In the genomic region with DNA sequence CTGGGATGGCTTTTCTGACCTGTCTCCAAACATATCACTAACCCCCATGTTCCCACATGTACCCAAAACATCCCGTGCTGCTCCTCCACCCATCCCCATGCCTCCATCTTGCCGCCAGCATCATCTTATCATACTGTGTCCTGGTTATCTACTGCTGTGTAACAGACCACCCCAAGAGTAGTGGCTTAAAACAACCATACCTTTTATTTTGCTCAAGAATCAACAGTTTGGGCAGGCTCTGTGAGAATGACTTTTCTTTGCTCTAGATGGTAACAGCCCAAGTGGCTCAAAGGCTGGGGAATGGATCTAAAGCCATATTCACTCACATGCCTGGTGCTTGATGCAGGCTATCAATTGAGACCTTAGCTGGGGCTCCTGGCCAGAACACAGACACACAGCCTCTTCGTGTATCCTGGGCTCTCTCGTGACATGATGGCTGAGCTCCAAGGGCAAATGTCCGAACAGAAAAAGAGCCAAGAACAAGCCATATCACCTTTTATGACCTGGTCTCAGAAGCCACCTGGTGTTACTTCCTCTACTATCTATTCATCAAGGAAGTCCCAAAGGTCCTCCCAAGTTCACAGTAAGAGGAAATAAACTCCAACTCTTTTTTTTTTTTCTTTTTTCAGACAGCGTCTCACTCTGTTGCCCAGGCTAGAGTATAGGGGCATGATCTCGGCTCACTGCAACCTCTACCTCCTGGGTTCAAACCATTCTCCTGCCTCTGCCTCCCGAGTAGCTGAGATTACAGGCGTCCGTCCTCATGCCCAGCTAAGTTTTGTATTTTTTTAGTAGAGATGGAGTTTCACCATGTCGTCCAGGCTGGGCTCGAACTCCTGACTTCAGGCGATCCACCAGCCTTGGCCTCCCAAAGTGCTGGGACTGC, we compare ENCODE assay signal across 24 cellular contexts.
DNase-seq lines count a peak whose midpoint lies in the region; ATAC-seq and TF ChIP-seq lines count a peak whose summit lies in the region.
"Had no signal": no experiment of that assay in that cellular context is flagged by ENCODE, and none has a peak within 500 bp of the region (broad histone marks: within the 10 kb centered on the region; RNA-seq: fewer than 3 reads in every experiment).

No MANE protein-coding gene starts in this region.

- H2AFZ ChIP-seq in OCI-LY7 (ENCODE audit: low read length): no peak overlapping the region
- no peak overlapping the region for H2AFZ ChIP-seq in GM23338

- in situ Hi-C loops in GM13977 (cut with MboI; ENCODE audit: low pct_unique_long_range_greater_than_20kb, low sequenced_read_pairs, unreplicated experiment): no loop called here

- no peak overlapping the region for H3K4me3 Mint-ChIP-seq in GM23338

- TF ChIP-seq CTCF in HL-60 (IDR thresholded peaks at IDR 0.05; ENCODE audit: insufficient read depth, low read length) (no peak), OCI-LY7 (conservative IDR thresholded peaks at IDR 0.05; ENCODE audit: low read length) (no peak), GM13977 (IDR thresholded peaks at IDR 0.05; ENCODE audit: extremely low read depth, insufficient read depth, missing control alignments) (no peak), GM23338 (conservative IDR thresholded peaks at IDR 0.05; ENCODE audit: low read depth in 2 of 2) (no peak)

- H3K4me1 ChIP-seq in BLaER1: peaks cover 12% of the 10 kb centered on the region
- no peaks in the 10 kb centered on the region for H3K4me1 ChIP-seq in OCI-LY7 (ENCODE audit: insufficient read depth, low read length, poor library complexity, severe bottlenecking)
- H3K4me1 ChIP-seq in GM23338 (ENCODE audit: insufficient read depth): 0 out of 2 replicates have a peak, but pooled peaks cover 6% of the 10 kb centered on the region

- H3K27me3 Mint-ChIP-seq in GM23338 (ENCODE audit: insufficient read depth, low read depth, poor library complexity): no peaks in the 10 kb centered on the region

- no peak overlapping the region for H3K27ac ChIP-seq in BLaER1
- peak overlapping the region; percentile 54 for H3K27ac ChIP-seq in HL-60 (replicated peaks)
- H3K27ac ChIP-seq in OCI-LY7 (ENCODE audit: low read depth, low read length, poor library complexity, severe bottlenecking): no peak overlapping the region
- H3K27ac ChIP-seq in GM23338 (ENCODE audit: low read depth): no peak overlapping the region
- H3K27ac ChIP-seq: skin epidermis, upper lobe of right lung had no signal

- H3K27me3 ChIP-seq in BLaER1 (no peaks in the 10 kb centered on the region), HL-60 (ENCODE audit: insufficient read depth, poor library complexity, severe bottlenecking) (no peaks in the 10 kb centered on the region), GM23338 (ENCODE audit: insufficient read depth) (no peaks in the 10 kb centered on the region)
- H3K27me3 ChIP-seq: BE2C, upper lobe of right lung had no signal

- CTCF ChIA-PET in OCI-LY7 (lab: Charles Lee; ENCODE audit: unreplicated experiment): no interaction called here

- H3K36me3 ChIP-seq in BLaER1 (no peaks in the 10 kb centered on the region), OCI-LY7 (ENCODE audit: insufficient read depth, low read length) (no peaks in the 10 kb centered on the region), GM23338 (ENCODE audit: insufficient read depth) (no peaks in the 10 kb centered on the region)
- H3K36me3 ChIP-seq: BE2C, upper lobe of right lung had no signal

- TF ChIP-seq POLR2A in GM18505 (IDR thresholded peaks at IDR 0.05; ENCODE audit: borderline replicate concordance, extremely low read depth, insufficient read depth, insufficient read length): no peak

- peaks cover 11% of the 10 kb centered on the region for H3K4me1 Mint-ChIP-seq in GM23338

- DNase-seq in HL-60 (ENCODE audit: low read depth in 1 of 2, low spot score in 1 of 2) (peak in 1 of 2 experiments; percentile 50), OCI-LY7 (ENCODE audit: low spot score) (peak; percentile 16), left kidney (ENCODE audit: low read depth, low spot score) (peak; percentile 16), GM13977 (ENCODE audit: low spot score) (no peak), NCI-H446 (lab: John Stamatoyannopoulos, UW) (no peak), GM23338 (ENCODE audit: low spot score) (no peak)
- DNase-seq: activated CD8-positive, alpha-beta memory T cell treated with anti-CD3 and anti-CD28 coated beads for 24 hours; activated gamma-delta T cell treated with Interleukin-2 at 50 U/mL for 16 hours; activated T-cell treated with anti-CD3 and anti-CD28 coated beads, Interleukin-2, amount 50 U/mL, for 1 hour; BE2C; DMS 273 treated with DMSO at 0.1 percent for 48 hours; glutamatergic neuron; kidney glomerular epithelial cell; MM.1S; NCI-H1694 treated with DMSO at 0.1 percent for 48 hours; NCI-H2227 treated with DMSO at 0.1 percent for 48 hours; NCI-H748 treated with DMSO at 0.1 percent for 48 hours; Right ventricle myocardium superior; stimulated activated CD4-positive, alpha-beta T cell treated with anti-CD3 and anti-CD28 coated beads, Interleukin-1b, Interleukin-23, amount 100 ng/mL, for 48 hours; substantia nigra; upper lobe of right lung had no signal

- H3K9me2 ChIP-seq in OCI-LY7 (ENCODE audit: insufficient read depth, low read length) (no peaks in the 10 kb centered on the region), GM23338 (ENCODE audit: insufficient read depth) (peaks cover 9% of the 10 kb centered on the region; the same call in 1 of the 2 replicates)

- no peaks in the 10 kb centered on the region for H3K36me3 Mint-ChIP-seq in GM23338 (ENCODE audit: low read depth)

- ATAC-seq in GM23338 (no peak), GM18505 (IDR thresholded peaks at IDR 0.05; ENCODE audit: unreplicated experiment) (no peak)
- ATAC-seq: upper lobe of right lung had no signal

- peak overlapping the region; percentile 20 for H3K4me2 ChIP-seq in BLaER1
- no peak overlapping the region for H3K4me2 ChIP-seq in OCI-LY7 (ENCODE audit: low read length)
- no peak overlapping the region for H3K4me2 ChIP-seq in GM23338

- no TSS peak for BruUV-seq in OCI-LY7 (replicated peaks; lab: Mats Ljungman, UMichigan)

- H3K9ac ChIP-seq in BLaER1: no peak overlapping the region

- H3K9me3 ChIP-seq in BLaER1 (no peaks in the 10 kb centered on the region), OCI-LY7 (ENCODE audit: low read length) (no peaks in the 10 kb centered on the region)
- H3K9me3 ChIP-seq: BE2C, upper lobe of right lung had no signal

- no peaks in the 10 kb centered on the region for H3K9me3 Mint-ChIP-seq in GM23338

- H4K20me1 ChIP-seq in BLaER1 (no peaks in the 10 kb centered on the region), OCI-LY7 (ENCODE audit: insufficient read depth, low read length) (no peaks in the 10 kb centered on the region), GM23338 (replicated peaks; ENCODE audit: insufficient read depth) (no peaks in the 10 kb centered on the region)

- H3K27ac Mint-ChIP-seq in GM23338: no peak overlapping the region

- H3K79me2 ChIP-seq in OCI-LY7 (ENCODE audit: insufficient read depth, low read depth, low read length) (no peaks in the 10 kb centered on the region), GM23338 (replicated peaks; ENCODE audit: insufficient read depth) (no peaks in the 10 kb centered on the region)

- intact Hi-C loops in OCI-LY7 (cut with micrococcal nuclease; ENCODE audit: unreplicated experiment): no loop called here

- H3K4me3 ChIP-seq in BLaER1 (no peak overlapping the region), HL-60 (replicated peaks; ENCODE audit: insufficient read depth, low read length) (no peak overlapping the region), OCI-LY7 (ENCODE audit: low read depth, low read length, poor library complexity, severe bottlenecking) (no peak overlapping the region), GM23338 (no peak overlapping the region)
- H3K4me3 ChIP-seq: skin epidermis, upper lobe of right lung had no signal

- POLR2A ChIA-PET in OCI-LY7 (lab: Charles Lee): interaction anchor here (0.7 kb wide), 1 partner anchor 777 kb away, joined by 5 read pairs; no protein-coding TSS in a partner anchor

- H3F3A ChIP-seq in GM23338 (replicated peaks; ENCODE audit: low read depth): peaks cover 3% of the 10 kb centered on the region; the same call in 1 of the 2 replicates

TF ChIP-seq in GM23338, 12 proteins besides CTCF, POLR2A, EP300 and RAD21:
- TF ChIP-seq, protein P1, sequence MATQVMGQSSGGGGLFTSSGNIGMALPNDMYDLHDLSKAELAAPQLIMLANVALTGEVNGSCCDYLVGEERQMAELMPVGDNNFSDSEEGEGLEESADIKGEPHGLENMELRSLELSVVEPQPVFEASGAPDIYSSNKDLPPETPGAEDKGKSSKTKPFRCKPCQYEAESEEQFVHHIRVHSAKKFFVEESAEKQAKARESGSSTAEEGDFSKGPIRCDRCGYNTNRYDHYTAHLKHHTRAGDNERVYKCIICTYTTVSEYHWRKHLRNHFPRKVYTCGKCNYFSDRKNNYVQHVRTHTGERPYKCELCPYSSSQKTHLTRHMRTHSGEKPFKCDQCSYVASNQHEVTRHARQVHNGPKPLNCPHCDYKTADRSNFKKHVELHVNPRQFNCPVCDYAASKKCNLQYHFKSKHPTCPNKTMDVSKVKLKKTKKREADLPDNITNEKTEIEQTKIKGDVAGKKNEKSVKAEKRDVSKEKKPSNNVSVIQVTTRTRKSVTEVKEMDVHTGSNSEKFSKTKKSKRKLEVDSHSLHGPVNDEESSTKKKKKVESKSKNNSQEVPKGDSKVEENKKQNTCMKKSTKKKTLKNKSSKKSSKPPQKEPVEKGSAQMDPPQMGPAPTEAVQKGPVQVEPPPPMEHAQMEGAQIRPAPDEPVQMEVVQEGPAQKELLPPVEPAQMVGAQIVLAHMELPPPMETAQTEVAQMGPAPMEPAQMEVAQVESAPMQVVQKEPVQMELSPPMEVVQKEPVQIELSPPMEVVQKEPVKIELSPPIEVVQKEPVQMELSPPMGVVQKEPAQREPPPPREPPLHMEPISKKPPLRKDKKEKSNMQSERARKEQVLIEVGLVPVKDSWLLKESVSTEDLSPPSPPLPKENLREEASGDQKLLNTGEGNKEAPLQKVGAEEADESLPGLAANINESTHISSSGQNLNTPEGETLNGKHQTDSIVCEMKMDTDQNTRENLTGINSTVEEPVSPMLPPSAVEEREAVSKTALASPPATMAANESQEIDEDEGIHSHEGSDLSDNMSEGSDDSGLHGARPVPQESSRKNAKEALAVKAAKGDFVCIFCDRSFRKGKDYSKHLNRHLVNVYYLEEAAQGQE (IDR thresholded peaks at IDR 0.05; ENCODE audit: unreplicated experiment): no peak
- TF ChIP-seq STAT1 (IDR thresholded peaks at IDR 0.05; ENCODE audit: unreplicated experiment): no peak

Comparison
In these comparisons a context has a peak if more than half of its experiments do, and no peak if none do; other contexts are left out.
1. DNase-seq: peak in OCI-LY7 (single experiment) and left kidney (single experiment); none in GM13977 (single experiment), NCI-H446 (0 of 2) and GM23338 (single experiment).